ENCODE assay signal across 23 cellular contexts in the genomic region with DNA sequence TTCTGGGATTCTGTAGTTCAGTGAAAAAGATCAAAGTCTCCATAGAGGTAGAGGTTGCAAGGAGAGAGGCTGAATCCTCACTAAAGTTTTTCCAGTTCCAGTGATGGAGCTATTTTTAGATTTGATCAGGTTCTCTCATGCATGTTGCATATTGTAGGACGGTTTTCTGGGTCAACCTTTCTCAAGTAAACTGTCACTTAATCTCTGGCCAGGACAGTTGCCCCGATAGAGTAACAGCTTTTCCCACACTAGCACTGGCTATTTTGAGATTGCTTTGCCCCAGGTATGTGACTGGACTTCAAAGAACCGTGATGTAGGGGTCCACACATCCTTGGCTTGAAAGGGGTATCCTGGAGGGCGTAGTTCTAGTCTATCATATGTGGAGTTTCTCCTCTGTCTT.
A peak's percentile ranks its signal among the peaks of the same experiment; 100 is the strongest.
DNase-seq lines count a peak whose midpoint lies in the region; ATAC-seq, FAIRE-seq and TF ChIP-seq lines count a peak whose summit lies in the region.
"Had no signal": no experiment of that assay in that cellular context is flagged by ENCODE, and none has a peak within 500 bp of the region (broad histone marks: within the 10 kb centered on the region; RNA-seq: fewer than 3 reads in every experiment).

No MANE protein-coding gene starts in this region.

- no peaks in the 10 kb centered on the region for H3K9me3 ChIP-seq in psoas muscle
- no peaks in the 10 kb centered on the region for H3K9me3 ChIP-seq in kidney (ENCODE audit: control insufficient read depth in 1 of 2, low read length in 2 of 2)
- no peaks in the 10 kb centered on the region for H3K9me3 ChIP-seq in neuronal stem cell (replicated peaks in 1 of 2; ENCODE audit: control insufficient read depth in 2 of 2, insufficient read depth in 1 of 2, low read depth in 1 of 2, low read length in 2 of 2)
- H3K9me3 ChIP-seq: BE2C had no signal

- 34 to 50% (median 37%) methylated on average over 4 of the region's 4 CpGs for WGBS in psoas muscle, 3 donors
- WGBS in neuronal stem cell (ENCODE audit: extremely low coverage in 2 of 2, insufficient read length in 2 of 2, insufficient replicate concordance in 1 of 2), 2 donors = no CpG with 5 or more reads among the region's 4 CpGs

- no peaks in the 10 kb centered on the region for H3K79me1 ChIP-seq in neuronal stem cell (ENCODE audit: low read depth, low read length)

- H3K4me3 ChIP-seq in HL-60 (replicated peaks; ENCODE audit: insufficient read depth, low read length) = no peak overlapping the region
- no peak overlapping the region for H3K4me3 ChIP-seq in psoas muscle
- no peak overlapping the region for H3K4me3 ChIP-seq in kidney (ENCODE audit: low read length in 2 of 2)
- no peak overlapping the region for H3K4me3 ChIP-seq in neuronal stem cell (ENCODE audit: low read length in 2 of 2)
- H3K4me3 ChIP-seq: SK-N-MC had no signal

- DNase-seq in HL-60 (ENCODE audit: low read depth in 1 of 2, low spot score in 1 of 2) (no peak), psoas muscle (no peak), DMS53 treated with DMSO at 0.1 percent for 48 hours (lab: John Stamatoyannopoulos, UW; ENCODE audit: unreplicated experiment) (no peak), kidney (no peak), neuronal stem cell (ENCODE audit: low spot score) (no peak)
- no peak for DNase-seq in stimulated activated CD4-positive, alpha-beta T cell treated with anti-CD3 and anti-CD28 coated beads, Interleukin-4, amount 100 ng/mL, for 24 hours
- DNase-seq: BE2C; CD4-positive, alpha-beta T cell; Kasumi-1; MV-4-11; NCI-H1105 treated with DMSO at 0.1 percent for 48 hours; NCI-H146; NCI-H1930; NCI-H2107; NCI-H524; NCI-H748 treated with DMSO at 0.1 percent for 48 hours; SIG-M5; SW 1271 had no signal

- peak overlapping the region; percentile 46 for H3K27ac ChIP-seq in HL-60 (replicated peaks)
- peak overlapping the region; percentile 20 for H3K27ac ChIP-seq in angular gyrus (ENCODE audit: low read depth, low read length)
- H3K27ac ChIP-seq in psoas muscle = peak overlapping the region; percentile 81
- no peak overlapping the region for H3K27ac ChIP-seq in kidney (ENCODE audit: low read depth in 2 of 2, low read length in 2 of 2)
- H3K27ac ChIP-seq in neuronal stem cell (replicated peaks; ENCODE audit: low read length) = no peak overlapping the region
- H3K27ac ChIP-seq: SK-N-MC had no signal

- H4K8ac ChIP-seq in neuronal stem cell (ENCODE audit: low read depth, low read length) = no peak overlapping the region

- H2BK15ac ChIP-seq in neuronal stem cell (ENCODE audit: low read length) = no peak overlapping the region

- H2AK5ac ChIP-seq in neuronal stem cell (ENCODE audit: low read depth, low read length) = no peak overlapping the region

- H2BK120ac ChIP-seq in neuronal stem cell (ENCODE audit: low read depth, low read length) = no peak overlapping the region

- no peak overlapping the region for H2BK5ac ChIP-seq in neuronal stem cell (ENCODE audit: low read length)

- H2BK12ac ChIP-seq in neuronal stem cell (ENCODE audit: low read length) = no peak overlapping the region

- peak; percentile 79 to 91 (median 86) for ATAC-seq in psoas muscle
- ATAC-seq: HepG2 had no signal

- no peak overlapping the region for H3K4me2 ChIP-seq in neuronal stem cell (ENCODE audit: insufficient read depth, low read length, poor library complexity, severe bottlenecking)

- no peak overlapping the region for H3K4ac ChIP-seq in neuronal stem cell (ENCODE audit: low read length)

- H3K23ac ChIP-seq in neuronal stem cell (ENCODE audit: low read depth, low read length, poor library complexity) = no peak overlapping the region

- H3K18ac ChIP-seq in neuronal stem cell (ENCODE audit: low read length) = no peak overlapping the region

- no peak overlapping the region for H4K91ac ChIP-seq in neuronal stem cell (ENCODE audit: low read depth, low read length, poor library complexity)

- no peak for FAIRE-seq in kidney (lab: Jason Lieb, UNC)
- FAIRE-seq: G401.6, HepG2, RCC 7860 had no signal

- H3K9ac ChIP-seq in kidney (ENCODE audit: low read length in 2 of 2) = no peak overlapping the region
- no peak overlapping the region for H3K9ac ChIP-seq in neuronal stem cell (ENCODE audit: low read depth, low read length, poor library complexity)

- TF ChIP-seq CTCF in HL-60 (IDR thresholded peaks at IDR 0.05; ENCODE audit: insufficient read depth, low read length) (no peak), psoas muscle (IDR thresholded peaks at IDR 0.05) (no peak), kidney (IDR thresholded peaks at IDR 0.05; ENCODE audit: borderline replicate concordance, extremely low read depth, insufficient read depth) (no peak)

- H3K27me3 ChIP-seq in HL-60 (ENCODE audit: insufficient read depth, poor library complexity, severe bottlenecking) (no peaks in the 10 kb centered on the region), psoas muscle (ENCODE audit: insufficient read depth in 3 of 3, low read length in 2 of 3) (no peaks in the 10 kb centered on the region), neuronal stem cell (ENCODE audit: control insufficient read depth in 3 of 3, insufficient read depth in 3 of 3, low read depth in 1 of 3, low read length in 3 of 3) (no peaks in the 10 kb centered on the region)
- H3K27me3 ChIP-seq: BE2C had no signal

- H3K36me3 ChIP-seq in psoas muscle (ENCODE audit: insufficient read depth in 1 of 2, low read depth in 1 of 2) (no peaks in the 10 kb centered on the region), kidney (ENCODE audit: control insufficient read depth in 1 of 2, insufficient read depth in 2 of 2, low read length in 2 of 2) (no peaks in the 10 kb centered on the region), neuronal stem cell (replicated peaks in 1 of 2; ENCODE audit: control insufficient read depth in 2 of 2, insufficient read depth in 2 of 2, low read length in 2 of 2) (no peaks in the 10 kb centered on the region)
- H3K36me3 ChIP-seq: BE2C had no signal

- H3K14ac ChIP-seq in neuronal stem cell (ENCODE audit: low read length) = no peak overlapping the region

- intact Hi-C loops in psoas muscle (cut with DNase I) (no loop called here), kidney (cut with DNase I) (no loop called here)

- H3K4me1 ChIP-seq in psoas muscle (peaks cover 28% of the 10 kb centered on the region), kidney (ENCODE audit: control insufficient read depth in 1 of 2, insufficient read depth in 1 of 2, low read depth in 1 of 2, low read length in 2 of 2) (no peaks in the 10 kb centered on the region), neuronal stem cell (ENCODE audit: control insufficient read depth in 2 of 2, insufficient read depth in 1 of 2, low read depth in 1 of 2, low read length in 2 of 2) (peaks cover 2 to 39% of the 10 kb centered on the region in 2 donors)

- no peak overlapping the region for H2AFZ ChIP-seq in neuronal stem cell (ENCODE audit: low read length)

Comparison
In these comparisons a context has a peak if more than half of its experiments do, and no peak if none do; other contexts are left out.
1. H3K27ac ChIP-seq: peak in HL-60 (single experiment), angular gyrus (single experiment) and psoas muscle (single experiment); none in kidney (0 of 2) and neuronal stem cell (single experiment).